23 cellular contexts compared by ENCODE assay signal in genomic region chr4:183181081-183181480, GRCh38.
A peak's percentile ranks its signal among the peaks of the same experiment; 100 is the strongest.
DNase-seq lines count a peak whose midpoint lies in the region; ATAC-seq and TF ChIP-seq lines count a peak whose summit lies in the region.
"Had no signal": no experiment of that assay in that cellular context is flagged by ENCODE, and none has a peak within 500 bp of the region (broad histone marks: within the 10 kb centered on the region; RNA-seq: fewer than 3 reads in every experiment).

No MANE protein-coding gene starts in this region.

- no peak overlapping the region for H3K9ac ChIP-seq in HUES6 (ENCODE audit: low read length)
- H3K9ac ChIP-seq: BLaER1 treated with 17β-estradiol and CSF1 and Interleukin-3, amounts not matched to agents 10 nM and 100 nM had no signal

- POLR2A ChIA-PET in WTC11 (lab: Charles Lee), result no interaction called here

- no peaks in the 10 kb centered on the region for H3K27me3 ChIP-seq in HUES6 (ENCODE audit: control insufficient read depth, insufficient read depth, low read length)
- no peaks in the 10 kb centered on the region for H3K27me3 ChIP-seq in left lung
- H3K27me3 ChIP-seq: BLaER1 treated with 17β-estradiol and CSF1 and Interleukin-3, amounts not matched to agents 10 nM and 100 nM; SJSA1 had no signal

- no peak for TF ChIP-seq CTCF in WTC11 (IDR thresholded peaks at IDR 0.05)
- TF ChIP-seq CTCF in left lung (IDR thresholded peaks at IDR 0.05), result no peak
- TF ChIP-seq CTCF in mesothelial cell of epicardium (IDR thresholded peaks at IDR 0.05; ENCODE audit: unreplicated experiment), result no peak

- H3K27ac ChIP-seq in HUES6 (ENCODE audit: low read depth, low read length) (0 out of 2 replicates have a peak overlapping the region, but pooled peaks have one; percentile 35), left lung (no peak overlapping the region)
- H3K27ac ChIP-seq: BLaER1 treated with 17β-estradiol and CSF1 and Interleukin-3, amounts not matched to agents 10 nM and 100 nM; SJSA1 had no signal

- H3K27ac Mint-ChIP-seq in WTC11 (peak overlapping the region; percentile 80), mesothelial cell of epicardium (no peak overlapping the region)
- H3K27ac Mint-ChIP-seq: CD4-positive, alpha-beta T cell; IgD-negative memory B cell had no signal

- CTCF ChIA-PET in WTC11 (lab: Charles Lee), result no interaction called here

- peaks cover 9% of the 10 kb centered on the region for H3K9me3 Mint-ChIP-seq in WTC11
- peaks cover 9% of the 10 kb centered on the region for H3K9me3 Mint-ChIP-seq in mesothelial cell of epicardium

- peak overlapping the region; percentile 43 for H3K4me3 Mint-ChIP-seq in WTC11
- H3K4me3 Mint-ChIP-seq in mesothelial cell of epicardium, result no peak overlapping the region
- H3K4me3 Mint-ChIP-seq: CD4-positive, alpha-beta T cell; IgD-negative memory B cell had no signal

- peaks cover 3% of the 10 kb centered on the region; the same call in 1 of the 2 replicates for H3K36me3 ChIP-seq in HUES6 (ENCODE audit: control insufficient read depth, insufficient read depth, low read length)
- no peaks in the 10 kb centered on the region for H3K36me3 ChIP-seq in left lung
- H3K36me3 ChIP-seq: BLaER1 treated with 17β-estradiol and CSF1 and Interleukin-3, amounts not matched to agents 10 nM and 100 nM; HAP-1 had no signal

- DNase-seq in DMS79 treated with DMSO at 0.1 percent for 48 hours (lab: John Stamatoyannopoulos, UW) (peak; percentile 12), WTC11 (ENCODE audit: low spot score) (no peak), left lung (no peak), mesothelial cell of epicardium (ENCODE audit: low spot score in 2 of 2, unreplicated experiment in 2 of 2) (no peak), NCI-H2171 (lab: John Stamatoyannopoulos, UW) (no peak), nucleus accumbens (lab: John Stamatoyannopoulos, UW) (no peak)
- DNase-seq: AML-193; CD4-positive, alpha-beta T cell; GF-D8; NCI-H1048; NCI-H1417 treated with DMSO at 0.1 percent for 48 hours; NCI-H1694 treated with DMSO at 0.1 percent for 48 hours; NCI-H2081 treated with DMSO at 0.1 percent for 48 hours; NCI-H446 treated with DMSO at 0.1 percent for 48 hours; NCI-H526 treated with DMSO at 0.1 percent for 48 hours; Right ventricle myocardium superior; RPMI8226; T-helper 1 cell had no signal

- H3K36me3 Mint-ChIP-seq in WTC11 (peaks cover 8% of the 10 kb centered on the region), mesothelial cell of epicardium (peaks cover 8% of the 10 kb centered on the region)
- H3K36me3 Mint-ChIP-seq: IgD-negative memory B cell had no signal

- ATAC-seq in WTC11 (no peak), left lung (peak; percentile 53)

- intact Hi-C loops in left lung (cut with DNase I), result no loop called here

- no peaks in the 10 kb centered on the region for H3K27me3 Mint-ChIP-seq in WTC11 (ENCODE audit: low read depth)
- H3K27me3 Mint-ChIP-seq in mesothelial cell of epicardium (ENCODE audit: low read depth), result no peaks in the 10 kb centered on the region

- H3K4me3 ChIP-seq in HUES6 (ENCODE audit: low read depth, low read length) (peak overlapping the region; percentile 11; the same call in 1 of the 2 replicates), left lung (no peak overlapping the region)
- H3K4me3 ChIP-seq: BLaER1 treated with 17β-estradiol and CSF1 and Interleukin-3, amounts not matched to agents 10 nM and 100 nM; HAP-1; SJSA1 had no signal

- H3K4me1 Mint-ChIP-seq in WTC11 (peaks cover 83% of the 10 kb centered on the region), mesothelial cell of epicardium (peaks cover 17% of the 10 kb centered on the region)
- H3K4me1 Mint-ChIP-seq: IgD-negative memory B cell had no signal

- H3K9me3 ChIP-seq in HUES6 (ENCODE audit: control insufficient read depth, insufficient read depth, low read depth, low read length), result peaks cover 8% of the 10 kb centered on the region; the same call in 1 of the 2 replicates
- no peaks in the 10 kb centered on the region for H3K9me3 ChIP-seq in left lung
- H3K9me3 ChIP-seq: HAP-1, SJSA1 had no signal

- peaks cover 71% of the 10 kb centered on the region for H3K4me1 ChIP-seq in HUES6 (ENCODE audit: control insufficient read depth, insufficient read depth, low read length)
- peaks cover 3 to 7% of the 10 kb centered on the region in 2 donors for H3K4me1 ChIP-seq in left lung

TF ChIP-seq in WTC11, 78 proteins besides CTCF, POLR2A, EP300 and RAD21:
- TF ChIP-seq AFF4 (CRISPR knock-in tag; IDR thresholded peaks at IDR 0.05; ENCODE audit: borderline replicate concordance) (no peak), FOXK1 (CRISPR knock-in tag; IDR thresholded peaks at IDR 0.05) (no peak)
